ENCODE assay signal across 25 cellular contexts in genomic region chr2:173914055-173914922, GRCh38. TPM values are rescaled to one million over a fixed set of nuclear protein-coding genes. Genes with fewer than 3 reads are reported as not detected.
A peak's percentile ranks its signal among the peaks of the same experiment; 100 is the strongest.
DNase-seq lines count a peak whose midpoint lies in the region; ATAC-seq and TF ChIP-seq lines count a peak whose summit lies in the region.
"Had no signal": no experiment of that assay in that cellular context is flagged by ENCODE, and none has a peak within 500 bp of the region (broad histone marks: within the 10 kb centered on the region; RNA-seq: fewer than 3 reads in every experiment).

No MANE protein-coding gene starts in this region.

- TF ChIP-seq CTCF in HFFc6 (IDR thresholded peaks at IDR 0.05) (no peak), smooth muscle cell (IDR thresholded peaks at IDR 0.05; ENCODE audit: borderline replicate concordance, insufficient read depth, poor library complexity, severe bottlenecking) (no peak)

- no peak overlapping the region for H3K4me3 Mint-ChIP-seq in activated naive CD8-positive, alpha-beta T cell
- no peak overlapping the region for H3K4me3 Mint-ChIP-seq in activated naive CD8-positive, alpha-beta T cell treated with anti-CD3 and anti-CD28 coated beads for 36 hours
- no peak overlapping the region for H3K4me3 Mint-ChIP-seq in HFFc6
- no peak overlapping the region for H3K4me3 Mint-ChIP-seq in dendritic cell treated with granulocyte-macrophage colony-stimulating factor and Interleukin-4, amounts not matched to agents 40 ng/mL and 50 ng/mL, for 4 days
- H3K4me3 Mint-ChIP-seq: activated T-helper 1 cell treated with anti-CD3 and anti-CD28 coated beads, Interleukin-12 subunit alpha, Interleukin-12 subunit beta, Interleukin-2, Interleukin-4 antibody, amounts not matched to agents 30 ng/mL and 10 ng/mL and 1 ng/mL, durations not matched to agents 14 hours and 24 hours and 36 hours; effector memory CD8-positive, alpha-beta T cell; memory B cell had no signal

- H3K4me1 ChIP-seq in smooth muscle cell (ENCODE audit: low read depth): no peaks in the 10 kb centered on the region

- H3K36me3 Mint-ChIP-seq in activated naive CD8-positive, alpha-beta T cell: peaks cover 24% of the 10 kb centered on the region
- peaks cover 29% of the 10 kb centered on the region for H3K36me3 Mint-ChIP-seq in activated naive CD8-positive, alpha-beta T cell treated with anti-CD3 and anti-CD28 coated beads for 36 hours
- H3K36me3 Mint-ChIP-seq in HFFc6 (ENCODE audit: low read depth): peaks cover 42% of the 10 kb centered on the region
- peaks cover 72% of the 10 kb centered on the region for H3K36me3 Mint-ChIP-seq in dendritic cell treated with granulocyte-macrophage colony-stimulating factor and Interleukin-4, amounts not matched to agents 40 ng/mL and 50 ng/mL, for 4 days (ENCODE audit: low read depth)

- intact Hi-C loops in dendritic cell treated with granulocyte-macrophage colony-stimulating factor and Interleukin-4, amounts not matched to agents 40 ng/mL and 50 ng/mL, for 4 days (cut with micrococcal nuclease): no loop called here

- ATAC-seq in left lobe of liver: no peak
- ATAC-seq: effector memory CD8-positive, alpha-beta T cell; right cardiac atrium had no signal

- H3K4me1 Mint-ChIP-seq in activated naive CD8-positive, alpha-beta T cell (ENCODE audit: low read depth): peaks cover 30% of the 10 kb centered on the region
- peaks cover 16% of the 10 kb centered on the region for H3K4me1 Mint-ChIP-seq in activated naive CD8-positive, alpha-beta T cell treated with anti-CD3 and anti-CD28 coated beads for 36 hours
- peaks cover 15% of the 10 kb centered on the region for H3K4me1 Mint-ChIP-seq in HFFc6 (ENCODE audit: low read depth)
- peaks cover 5% of the 10 kb centered on the region for H3K4me1 Mint-ChIP-seq in dendritic cell treated with granulocyte-macrophage colony-stimulating factor and Interleukin-4, amounts not matched to agents 40 ng/mL and 50 ng/mL, for 4 days (ENCODE audit: low read depth)

- peaks cover 31% of the 10 kb centered on the region for H3K36me3 ChIP-seq in smooth muscle cell (ENCODE audit: low read depth)

- no peak for DNase-seq in activated naive CD8-positive, alpha-beta T cell treated with anti-CD3 and anti-CD28 coated beads for 36 hours
- no peak for DNase-seq in HFFc6
- DNase-seq in smooth muscle cell (lab: John Stamatoyannopoulos, UW; ENCODE audit: unreplicated experiment): no peak
- DNase-seq in ecto neural progenitor cell (ENCODE audit: low spot score): no peak
- no peak for DNase-seq in dermis blood vessel endothelial cell
- no peak for DNase-seq in left lobe of liver (ENCODE audit: low spot score)
- DNase-seq: activated CD4-positive, CD25-positive, alpha-beta regulatory T cell treated with anti-CD3 and anti-CD28 coated beads, Interleukin-2, amount 50 U/mL, for 72 hours; activated naive CD4-positive, alpha-beta T cell treated with anti-CD3 and anti-CD28 coated beads, Interleukin-2, amount 50 U/mL, for 16 hours; C1 segment of cervical spinal cord; DMS53; effector memory CD8-positive, alpha-beta T cell; GF-D8; MV-4-11; NCI-H1694 treated with DMSO at 0.1 percent for 48 hours; NCI-H2171 treated with DMSO at 0.1 percent for 48 hours; NCI-H69; pancreas; right cardiac atrium; stimulated activated CD4-positive, alpha-beta T cell treated with anti-CD3 and anti-CD28 coated beads, Interleukin-15, amount 100 ng/mL, for 24 hours; stimulated activated CD8-positive, alpha-beta memory T cell treated with anti-CD3 and anti-CD28 coated beads, Interleukin-4, amount 100 ng/mL, for 48 hours had no signal

- H2AFZ ChIP-seq in smooth muscle cell (ENCODE audit: low read depth): no peak overlapping the region

- 85% methylated on average over 3 of the region's 3 CpGs for WGBS in smooth muscle cell (ENCODE audit: low lambda C conversion rate)

- H3K4me3 ChIP-seq in smooth muscle cell: no peak overlapping the region
- H3K4me3 ChIP-seq: pancreas had no signal

- H3K9me3 Mint-ChIP-seq in activated naive CD8-positive, alpha-beta T cell (ENCODE audit: low read depth): no peaks in the 10 kb centered on the region
- no peaks in the 10 kb centered on the region for H3K9me3 Mint-ChIP-seq in activated naive CD8-positive, alpha-beta T cell treated with anti-CD3 and anti-CD28 coated beads for 36 hours
- H3K9me3 Mint-ChIP-seq in HFFc6: no peaks in the 10 kb centered on the region
- no peaks in the 10 kb centered on the region for H3K9me3 Mint-ChIP-seq in dendritic cell treated with granulocyte-macrophage colony-stimulating factor and Interleukin-4, amounts not matched to agents 40 ng/mL and 50 ng/mL, for 4 days
- H3K9me3 Mint-ChIP-seq: activated T-helper 1 cell treated with anti-CD3 and anti-CD28 coated beads, Interleukin-12 subunit alpha, Interleukin-12 subunit beta, Interleukin-2, Interleukin-4 antibody, amounts not matched to agents 30 ng/mL and 10 ng/mL and 1 ng/mL, durations not matched to agents 14 hours and 24 hours and 36 hours; effector memory CD8-positive, alpha-beta T cell; memory B cell had no signal

- no peaks in the 10 kb centered on the region for H3K27me3 Mint-ChIP-seq in activated naive CD8-positive, alpha-beta T cell
- no peaks in the 10 kb centered on the region for H3K27me3 Mint-ChIP-seq in activated naive CD8-positive, alpha-beta T cell treated with anti-CD3 and anti-CD28 coated beads for 36 hours
- H3K27me3 Mint-ChIP-seq in HFFc6 (ENCODE audit: insufficient read depth): no peaks in the 10 kb centered on the region
- no peaks in the 10 kb centered on the region for H3K27me3 Mint-ChIP-seq in dendritic cell treated with granulocyte-macrophage colony-stimulating factor and Interleukin-4, amounts not matched to agents 40 ng/mL and 50 ng/mL, for 4 days
- H3K27me3 Mint-ChIP-seq: effector memory CD8-positive, alpha-beta T cell; memory B cell had no signal

- peaks cover 44% of the 10 kb centered on the region for H3K79me2 ChIP-seq in smooth muscle cell (ENCODE audit: low read depth)

- peaks cover 95% of the 10 kb centered on the region for H4K20me1 ChIP-seq in smooth muscle cell (ENCODE audit: low read depth)

- H3K9ac ChIP-seq in smooth muscle cell (ENCODE audit: low read depth): no peak overlapping the region
- H3K9ac ChIP-seq: KMS-11 had no signal

- peak overlapping the region; percentile 14 for H3K27ac ChIP-seq in smooth muscle cell (ENCODE audit: low read depth)
- H3K27ac ChIP-seq: KMS-11, pancreas had no signal

- H3K9me3 ChIP-seq in smooth muscle cell (replicated peaks; ENCODE audit: low read depth): no peaks in the 10 kb centered on the region
- H3K9me3 ChIP-seq: pancreas had no signal

- peak overlapping the region; percentile 56 for H3K27ac Mint-ChIP-seq in activated naive CD8-positive, alpha-beta T cell
- no peak overlapping the region for H3K27ac Mint-ChIP-seq in activated naive CD8-positive, alpha-beta T cell treated with anti-CD3 and anti-CD28 coated beads for 36 hours
- peak overlapping the region; percentile 18; the same call in 1 of the 2 replicates for H3K27ac Mint-ChIP-seq in HFFc6
- H3K27ac Mint-ChIP-seq in dendritic cell treated with granulocyte-macrophage colony-stimulating factor and Interleukin-4, amounts not matched to agents 40 ng/mL and 50 ng/mL, for 4 days: peak overlapping the region; percentile 19
- H3K27ac Mint-ChIP-seq: activated T-helper 1 cell treated with anti-CD3 and anti-CD28 coated beads, Interleukin-12 subunit alpha, Interleukin-12 subunit beta, Interleukin-2, Interleukin-4 antibody, amounts not matched to agents 30 ng/mL and 10 ng/mL and 1 ng/mL, durations not matched to agents 14 hours and 24 hours and 36 hours; memory B cell had no signal

- H3K4me2 ChIP-seq in smooth muscle cell: no peak overlapping the region
- H3K4me2 ChIP-seq: KMS-11 had no signal

- H3F3A ChIP-seq in smooth muscle cell (ENCODE audit: low read depth): no peaks in the 10 kb centered on the region

- H3K27me3 ChIP-seq in smooth muscle cell (ENCODE audit: low read depth): no peaks in the 10 kb centered on the region
- H3K27me3 ChIP-seq: pancreas had no signal

RNA-seq across cellular contexts. Expression of gene SP3, which starts 50.9 kb away (rescaled TPM):
- total RNA-seq in activated naive CD8-positive, alpha-beta T cell treated with anti-CD3 and anti-CD28 coated beads for 36 hours: 10 to 100 TPM; 84.7 to 86.8 TPM
- total RNA-seq in HFFc6 (2021; fragmentation: NEBNext Ultra II Directional; extraction: Animal tissue kit (Norgen Biotek cat#: 25700)): 10 to 100 TPM; 45.0 to 63.7 (median 52.1) TPM
- 84.5 and 109 TPM in 2 replicates for total RNA-seq in smooth muscle cell
- polyA plus RNA-seq in smooth muscle cell: 24.5 and 31.4 TPM in 2 replicates
- total RNA-seq in dermis blood vessel endothelial cell: 98.9 and 107 TPM in 2 replicates
- 31.7 TPM for total RNA-seq in left lobe of liver
